ENCODE assay signal across 18 cellular contexts in genomic region chr3:71433631-71434030, GRCh38.
DNase-seq lines count a peak whose midpoint lies in the region; ATAC-seq and TF ChIP-seq lines count a peak whose summit lies in the region.
"Had no signal": no experiment of that assay in that cellular context is flagged by ENCODE, and none has a peak within 500 bp of the region (broad histone marks: within the 10 kb centered on the region; RNA-seq: fewer than 3 reads in every experiment).

No MANE protein-coding gene starts in this region.

- no peak overlapping the region for H3K4me3 Mint-ChIP-seq in stimulated activated naive CD8-positive, alpha-beta T cell treated with anti-CD3 and anti-CD28 coated beads, Interleukin-15, Interleukin-2, amounts not matched to agents 100 ng/mL and 50 ng/mL, for 24 hours
- H3K4me3 Mint-ChIP-seq: memory B cell had no signal

- H3K27me3 ChIP-seq in gastroesophageal sphincter = no peaks in the 10 kb centered on the region
- H3K27me3 ChIP-seq: right lobe of liver, tibial nerve had no signal

- peaks cover 93% of the 10 kb centered on the region for H3K4me1 Mint-ChIP-seq in stimulated activated naive CD8-positive, alpha-beta T cell treated with anti-CD3 and anti-CD28 coated beads, Interleukin-15, Interleukin-2, amounts not matched to agents 100 ng/mL and 50 ng/mL, for 24 hours (ENCODE audit: low read depth)

- no peak overlapping the region for H3K4me3 ChIP-seq in gastroesophageal sphincter
- H3K4me3 ChIP-seq: right lobe of liver, tibial nerve had no signal

- peaks cover 11% of the 10 kb centered on the region for H3K36me3 Mint-ChIP-seq in stimulated activated naive CD8-positive, alpha-beta T cell treated with anti-CD3 and anti-CD28 coated beads, Interleukin-15, Interleukin-2, amounts not matched to agents 100 ng/mL and 50 ng/mL, for 24 hours (ENCODE audit: low read depth)

- no peak for ATAC-seq in stimulated activated naive CD8-positive, alpha-beta T cell treated with anti-CD3 and anti-CD28 coated beads, Interleukin-15, Interleukin-2, amounts not matched to agents 100 U/mL and 50 U/mL, for 24 hours
- ATAC-seq in gastroesophageal sphincter (no peak), HG03039 (IDR thresholded peaks at IDR 0.05; ENCODE audit: unreplicated experiment) (no peak)
- ATAC-seq: activated CD4-positive, CD25-positive, alpha-beta regulatory T cell treated with anti-CD3 and anti-CD28 coated beads, Interleukin-2, amount 50 U/mL, for 24 hours; right lobe of liver had no signal

- WGBS in gastroesophageal sphincter (ENCODE audit: low coverage in 1 of 2), 2 donors = 26 to 38% methylated on average over 6 to 8 of the region's 9 CpGs

- H3K27ac ChIP-seq in gastroesophageal sphincter = peak overlapping the region in 3 of 4 donors; percentile 37 to 55 (median 38)
- H3K27ac ChIP-seq: C4-2B, right lobe of liver, tibial nerve had no signal

- no peak for TF ChIP-seq EP300 in gastroesophageal sphincter (IDR thresholded peaks at IDR 0.05)

- DNase-seq in NCI-H146 (lab: John Stamatoyannopoulos, UW) (peak; percentile 0), NCI-H146 treated with DMSO at 0.1 percent for 48 hours (lab: John Stamatoyannopoulos, UW; ENCODE audit: unreplicated experiment) (no peak), NCI-H2029 (lab: John Stamatoyannopoulos, UW) (no peak), NCI-H2196 treated with DMSO at 0.1 percent for 48 hours (lab: John Stamatoyannopoulos, UW; ENCODE audit: unreplicated experiment) (no peak)
- DNase-seq in stimulated activated naive CD8-positive, alpha-beta T cell treated with anti-CD3 and anti-CD28 coated beads, Interleukin-15, Interleukin-2, amounts not matched to agents 100 U/mL and 50 U/mL, for 24 hours = no peak
- DNase-seq: amygdala; NCI-H1436; NK-92 treated with Interleukin-12 subunit alpha and Interleukin-12 subunit beta, amount 100 ng/mL, for 24 hours; right lobe of liver; stimulated activated CD4-positive, alpha-beta T cell treated with anti-CD3 and anti-CD28 coated beads, Interleukin-2, amount 100 ng/mL, for 24 hours; T-helper 1 cell had no signal

- H3K4me1 ChIP-seq in gastroesophageal sphincter = peaks cover 0 to 75% (median 17%) of the 10 kb centered on the region in 3 donors

- H3K27me3 Mint-ChIP-seq in stimulated activated naive CD8-positive, alpha-beta T cell treated with anti-CD3 and anti-CD28 coated beads, Interleukin-15, Interleukin-2, amounts not matched to agents 100 ng/mL and 50 ng/mL, for 24 hours = no peaks in the 10 kb centered on the region

- H3K27ac Mint-ChIP-seq in stimulated activated naive CD8-positive, alpha-beta T cell treated with anti-CD3 and anti-CD28 coated beads, Interleukin-15, Interleukin-2, amounts not matched to agents 100 ng/mL and 50 ng/mL, for 24 hours = peak overlapping the region; percentile 94

- no peak for TF ChIP-seq POLR2A in gastroesophageal sphincter (IDR thresholded peaks at IDR 0.05)

- no peaks in the 10 kb centered on the region for H3K9me3 Mint-ChIP-seq in stimulated activated naive CD8-positive, alpha-beta T cell treated with anti-CD3 and anti-CD28 coated beads, Interleukin-15, Interleukin-2, amounts not matched to agents 100 ng/mL and 50 ng/mL, for 24 hours
- H3K9me3 Mint-ChIP-seq: memory B cell had no signal

- no peaks in the 10 kb centered on the region for H3K36me3 ChIP-seq in gastroesophageal sphincter
- H3K36me3 ChIP-seq: right lobe of liver, tibial nerve had no signal

- H3K9me3 ChIP-seq in gastroesophageal sphincter = no peaks in the 10 kb centered on the region
- H3K9me3 ChIP-seq: right lobe of liver, tibial nerve had no signal

- no peak for TF ChIP-seq CTCF in gastroesophageal sphincter (IDR thresholded peaks at IDR 0.05)
